Comparison of ENCODE assay signal across 20 cellular contexts in genomic region chr1:150847499-150848060, GRCh38. TPM values are rescaled to one million over a fixed set of nuclear protein-coding genes. Genes with fewer than 3 reads are reported as not detected.
"Had no signal": no experiment of that assay in that cellular context is flagged by ENCODE, and none has a peak within 500 bp of the region (broad histone marks: within the 10 kb centered on the region; RNA-seq: fewer than 3 reads in every experiment).

No MANE protein-coding gene starts in this region.

- H3K4me3 ChIP-seq: cardiac muscle cell, left lung, prostate gland, right lobe of liver, spleen, testis, upper lobe of right lung had no signal

- H3K4me1 ChIP-seq: prostate gland had no signal

- H3K36me3 ChIP-seq: prostate gland had no signal

- H3K9me3 ChIP-seq: left lung, prostate gland, right lobe of liver, spleen, testis, upper lobe of right lung had no signal

- H3K27ac ChIP-seq: cardiac muscle cell, epithelial cell of prostate, left lung, prostate gland, right lobe of liver, spleen, upper lobe of right lung, VCaP had no signal

- DNase-seq: activated CD4-positive, alpha-beta memory T cell treated with anti-CD3 and anti-CD28 coated beads for 36 hours; activated CD4-positive, alpha-beta T cell treated with anti-CD3 and anti-CD28 coated beads for 1 hour; activated CD8-positive, alpha-beta memory T cell treated with anti-CD3 and anti-CD28 coated beads, Interleukin-2, amount 10 ng/mL, durations not matched to agents 7 days and 5 days; activated T-cell treated with anti-CD3 and anti-CD28 coated beads, Interleukin-2, amount 50 U/mL, for 1 hour; hippocampal formation; kidney; left lung; right lobe of liver; spleen; T-cell; testis; upper lobe of right lung had no signal

- H3K27me3 ChIP-seq: cardiac muscle cell, left lung, right lobe of liver, spleen, testis, upper lobe of right lung had no signal

RNA-seq across cellular contexts. Expression of gene CTXND2, which starts 39.4 kb away (rescaled TPM):
- total RNA-seq: activated CD4-positive, alpha-beta memory T cell treated with anti-CD3 and anti-CD28 coated beads for 36 hours; activated CD8-positive, alpha-beta memory T cell treated with anti-CD3 and anti-CD28 coated beads, Interleukin-2, amount 10 ng/mL, durations not matched to agents 7 days and 5 days; cardiac muscle cell; dermis microvascular lymphatic vessel endothelial cell; glomerular endothelial cell; kidney; left lung; mucosa of gallbladder; omental fat pad; right lobe of liver; spleen; T-cell; upper lobe of right lung had no signal
